In the genomic region with DNA sequence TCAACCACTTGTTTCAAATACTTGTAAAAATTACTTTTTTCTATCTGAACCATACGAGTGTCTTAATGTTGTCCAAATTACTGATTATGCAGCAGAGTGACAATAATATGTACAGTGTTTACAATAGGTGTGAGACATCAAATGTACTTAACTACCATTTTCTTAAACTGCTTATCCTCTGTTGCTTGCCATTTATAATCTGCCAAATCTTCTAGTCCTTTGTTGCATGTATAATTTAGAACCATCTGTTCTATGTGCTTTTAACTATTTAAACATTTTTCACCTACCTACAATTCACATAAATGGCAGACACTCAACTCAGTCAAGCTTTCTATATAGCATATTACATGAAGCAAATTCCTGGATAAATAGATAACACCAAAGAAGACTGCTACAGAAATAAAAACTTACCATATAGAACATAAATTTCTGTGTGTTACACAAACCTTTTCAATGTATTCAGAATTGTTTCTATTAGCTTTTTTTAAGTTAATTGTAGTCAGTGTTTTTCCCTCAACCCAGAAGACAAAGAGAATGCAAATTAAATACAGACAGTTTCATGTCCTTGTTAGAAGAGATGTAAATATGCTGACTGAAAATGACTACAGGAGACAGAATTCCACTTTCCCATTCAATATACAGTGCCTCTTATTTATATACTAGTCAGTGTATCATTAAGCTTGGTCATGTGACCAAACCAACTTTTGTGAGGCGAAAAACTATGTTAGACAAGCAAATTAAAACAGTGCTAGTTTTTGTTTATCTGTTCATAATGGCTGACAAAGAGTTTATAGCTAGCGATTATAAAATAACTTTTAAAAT, we compare ENCODE assay signal across 8 cellular contexts. TPM values are rescaled to one million over a fixed set of nuclear protein-coding genes. Genes with fewer than 3 reads are reported as not detected.
DNase-seq lines count a peak whose midpoint lies in the region; ATAC-seq, FAIRE-seq and TF ChIP-seq lines count a peak whose summit lies in the region.

No MANE protein-coding gene starts in this region.

- H3F3A ChIP-seq in neural progenitor cell (ENCODE audit: low read depth), result peaks cover 34% of the 10 kb centered on the region

- no peak for ATAC-seq in HG02763 (IDR thresholded peaks at IDR 0.05; ENCODE audit: unreplicated experiment)
- no peak for ATAC-seq in GM18498 (IDR thresholded peaks at IDR 0.05; ENCODE audit: unreplicated experiment)

- peak; percentile 40 for FAIRE-seq in GM12892 (lab: Jason Lieb, UNC)

- H3K4me1 ChIP-seq in ectodermal cell (ENCODE audit: control insufficient read depth, insufficient read depth, low read length) (peaks cover 12% of the 10 kb centered on the region), neural progenitor cell (peaks cover 54% of the 10 kb centered on the region)

- H3K36me3 ChIP-seq in ectodermal cell (ENCODE audit: control insufficient read depth, insufficient read depth, low read length) (no peaks in the 10 kb centered on the region), neural progenitor cell (no peaks in the 10 kb centered on the region)

- H3K9ac ChIP-seq in neural progenitor cell, result peak overlapping the region; percentile 92

- H3K27me3 ChIP-seq in ectodermal cell (ENCODE audit: control insufficient read depth, insufficient read depth, low read length, poor library complexity, severe bottlenecking) (no peaks in the 10 kb centered on the region), neural progenitor cell (no peaks in the 10 kb centered on the region)

- peak overlapping the region; percentile 92 for H3K4me2 ChIP-seq in neural progenitor cell

- WGBS in ectodermal cell, 2 experiments, result 0 to 60% methylated on average over 1 to 2 of the region's 3 CpGs

- H3K27ac ChIP-seq in ectodermal cell (ENCODE audit: insufficient read depth, low read depth, low read length, poor library complexity, severe bottlenecking), result no peak overlapping the region
- peak overlapping the region; percentile 99 for H3K27ac ChIP-seq in neural progenitor cell

- peaks cover 36% of the 10 kb centered on the region for H4K20me1 ChIP-seq in neural progenitor cell (ENCODE audit: low read depth)

- peaks cover 95% of the 10 kb centered on the region for H3K79me2 ChIP-seq in neural progenitor cell (ENCODE audit: low read depth)

- no peaks in the 10 kb centered on the region for H3K9me3 ChIP-seq in ectodermal cell (ENCODE audit: control insufficient read depth, low read length)
- H3K9me3 ChIP-seq in neural progenitor cell (ENCODE audit: low read depth), result no peaks in the 10 kb centered on the region

- peaks cover 2% of the 10 kb centered on the region for H3K36me3 Mint-ChIP-seq in neural progenitor cell

- DNase-seq in GM12892 (ENCODE audit: insufficient read length) (no peak), NCI-H526 treated with DMSO at 0.1 percent for 48 hours (lab: John Stamatoyannopoulos, UW) (peak; percentile 91), neural progenitor cell (ENCODE audit: low spot score) (no peak), iPS-NIHi11 (ENCODE audit: low spot score) (no peak), head of caudate nucleus (no peak)

- no peak overlapping the region for H2AFZ ChIP-seq in neural progenitor cell (replicated peaks)

- H3K9me3 Mint-ChIP-seq in neural progenitor cell, result no peaks in the 10 kb centered on the region

- H3K4me1 Mint-ChIP-seq in neural progenitor cell, result peaks cover 39% of the 10 kb centered on the region

- intact Hi-C loops in head of caudate nucleus (cut with DNase I), result no loop called here

- peak overlapping the region; percentile 93 for H3K4me3 Mint-ChIP-seq in neural progenitor cell

- H3K27me3 Mint-ChIP-seq in neural progenitor cell (ENCODE audit: insufficient read depth, low read depth), result no peaks in the 10 kb centered on the region

- TF ChIP-seq POLR2A in GM12892 (IDR thresholded peaks at IDR 0.05; ENCODE audit: low read depth, low read length), result no peak

- no peak for TF ChIP-seq CTCF in neural progenitor cell (IDR thresholded peaks at IDR 0.05)

- H3K27ac Mint-ChIP-seq in neural progenitor cell, result peak overlapping the region; percentile 99

- H3K4me3 ChIP-seq in ectodermal cell (ENCODE audit: insufficient read depth, low read depth, low read length) (peak overlapping the region; percentile 90), neural progenitor cell (peak overlapping the region; percentile 79)

RNA-seq across cellular contexts. Expression of gene BAZ2B, which starts 2.6 kb away (rescaled TPM):
- polyA plus RNA-seq in GM12892 (2012; ENCODE audit: missing spikeins), result 27.2 TPM
- 39.6 TPM for polyA plus RNA-seq in ectodermal cell (2013, experiment 1 of 4)
- 41.2 TPM for polyA plus RNA-seq in ectodermal cell (2013, experiment 2 of 4)
- 32.6 TPM for polyA plus RNA-seq in ectodermal cell (2013, experiment 3 of 4)
- polyA plus RNA-seq in ectodermal cell (2013, experiment 4 of 4), result 33.1 TPM
- 57.3 and 101 TPM in 2 replicates for total RNA-seq in neural progenitor cell (ENCODE audit: low replicate concordance)
